Comparison of ENCODE assay signal across 23 cellular contexts in the genomic region with DNA sequence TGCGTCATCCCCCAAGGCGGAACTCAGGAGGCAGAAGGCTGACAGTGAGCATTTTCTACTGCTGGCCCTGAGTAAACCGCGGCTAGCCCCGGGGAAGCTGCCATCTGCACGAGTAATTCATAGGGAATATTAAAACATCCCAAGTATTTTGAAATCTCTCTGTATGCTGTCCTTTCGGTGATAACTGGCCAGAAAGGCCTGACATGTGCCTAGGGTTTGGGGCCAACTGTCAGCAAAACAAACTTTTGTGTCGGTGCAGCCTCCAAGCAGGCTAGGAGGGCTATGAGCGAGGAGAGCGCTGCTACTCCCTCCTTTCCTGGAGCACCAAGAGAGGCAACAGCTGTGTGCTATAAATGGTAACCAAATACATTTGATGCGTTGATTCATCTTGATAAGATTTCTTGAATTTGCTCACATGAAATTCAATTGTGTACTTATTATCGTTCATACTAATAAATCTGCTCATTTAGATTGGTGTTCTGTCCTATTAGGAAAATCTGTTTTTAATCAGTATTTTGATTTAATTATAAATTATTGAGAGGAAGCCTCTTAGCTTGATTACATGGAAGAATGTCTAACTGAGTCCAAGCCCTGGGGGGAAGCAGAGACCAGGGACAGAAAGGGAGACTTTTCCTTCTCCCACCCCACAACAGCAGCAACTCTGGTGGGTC.
DNase-seq lines count a peak whose midpoint lies in the region; ATAC-seq and TF ChIP-seq lines count a peak whose summit lies in the region.
"Had no signal": no experiment of that assay in that cellular context is flagged by ENCODE, and none has a peak within 500 bp of the region (broad histone marks: within the 10 kb centered on the region; RNA-seq: fewer than 3 reads in every experiment).

No MANE protein-coding gene starts in this region.

- no peaks in the 10 kb centered on the region for H3K4me1 ChIP-seq in upper lobe of right lung
- H3K4me1 ChIP-seq: tibial artery had no signal

- no peaks in the 10 kb centered on the region for H3K27me3 Mint-ChIP-seq in brain
- H3K27me3 Mint-ChIP-seq: activated naive CD8-positive, alpha-beta T cell treated with anti-CD3 and anti-CD28 coated beads, Interleukin-2, amount 50 U/mL, for 24 hours; CD4-positive, CD25-positive, alpha-beta regulatory T cell; naive B cell had no signal

- intact Hi-C loops in upper lobe of right lung (cut with DNase I): no loop called here

- H3K4me1 Mint-ChIP-seq in brain: peaks cover 28% of the 10 kb centered on the region
- H3K4me1 Mint-ChIP-seq: activated naive CD8-positive, alpha-beta T cell treated with anti-CD3 and anti-CD28 coated beads, Interleukin-2, amount 50 U/mL, for 24 hours; CD4-positive, CD25-positive, alpha-beta regulatory T cell; naive B cell had no signal

- peak; percentile 29 for DNase-seq in NCI-H82 (lab: John Stamatoyannopoulos, UW)
- DNase-seq in NCI-H82 treated with DMSO at 0.1 percent for 48 hours (lab: John Stamatoyannopoulos, UW; ENCODE audit: unreplicated experiment): no peak
- DNase-seq in left kidney (ENCODE audit: low read depth, low spot score): peak; percentile 44
- DNase-seq in upper lobe of right lung: no peak
- no peak for DNase-seq in NCI-H774 (lab: John Stamatoyannopoulos, UW)
- DNase-seq in GM19240 (ENCODE audit: insufficient read length, low spot score): no peak
- no peak for DNase-seq in stimulated activated CD4-positive, alpha-beta T cell treated with anti-CD3 and anti-CD28 coated beads, Interleukin-4, amount 100 ng/mL, for 4 hours
- DNase-seq: activated CD4-positive, CD25-positive, alpha-beta regulatory T cell; activated CD8-positive, alpha-beta memory T cell treated with anti-CD3 and anti-CD28 coated beads for 24 hours; activated naive CD8-positive, alpha-beta T cell treated with anti-CD3 and anti-CD28 coated beads, Interleukin-2, amount 50 U/mL, for 24 hours; CD4-positive, CD25-positive, alpha-beta regulatory T cell; DMS79 treated with DMSO at 0.1 percent for 48 hours; naive B cell; NCI-H1436; SHP77; stimulated activated CD4-positive, alpha-beta T cell treated with anti-CD3 and anti-CD28 coated beads, Interleukin-15, amount 100 ng/mL, for 24 hours; stimulated activated naive CD4-positive, alpha-beta T cell; tibial artery had no signal

- H3K9me3 Mint-ChIP-seq in brain: no peaks in the 10 kb centered on the region
- H3K9me3 Mint-ChIP-seq: activated naive CD8-positive, alpha-beta T cell treated with anti-CD3 and anti-CD28 coated beads, Interleukin-2, amount 50 U/mL, for 24 hours; T-helper 2 cell treated with Interferon-gamma antibody and Interleukin-4, amounts not matched to agents 5 μg/mL and 100 μg/mL, for 36 hours had no signal

- H3K27me3 ChIP-seq in upper lobe of right lung: no peaks in the 10 kb centered on the region
- H3K27me3 ChIP-seq: cardiac muscle cell, tibial artery had no signal

- peaks cover 21% of the 10 kb centered on the region for H3K36me3 Mint-ChIP-seq in brain
- H3K36me3 Mint-ChIP-seq: CD4-positive, CD25-positive, alpha-beta regulatory T cell; naive B cell had no signal

- peak overlapping the region in 3 of 5 experiments; percentile 15 to 82 (median 37) for H3K27ac Mint-ChIP-seq in brain
- H3K27ac Mint-ChIP-seq: activated naive CD8-positive, alpha-beta T cell treated with anti-CD3 and anti-CD28 coated beads, Interleukin-2, amount 50 U/mL, for 24 hours; CD4-positive, CD25-positive, alpha-beta regulatory T cell; T-helper 2 cell treated with Interferon-gamma antibody and Interleukin-4, amounts not matched to agents 5 μg/mL and 100 μg/mL, for 36 hours had no signal

- no peak overlapping the region for H3K4me3 Mint-ChIP-seq in brain
- H3K4me3 Mint-ChIP-seq: activated naive CD8-positive, alpha-beta T cell treated with anti-CD3 and anti-CD28 coated beads, Interleukin-2, amount 50 U/mL, for 24 hours; CD4-positive, CD25-positive, alpha-beta regulatory T cell; T-helper 2 cell treated with Interferon-gamma antibody and Interleukin-4, amounts not matched to agents 5 μg/mL and 100 μg/mL, for 36 hours had no signal

- no peak overlapping the region for H3K27ac ChIP-seq in upper lobe of right lung
- H3K27ac ChIP-seq: 22Rv1, cardiac muscle cell, tibial artery had no signal

- no peak for TF ChIP-seq CTCF in brain (conservative IDR thresholded peaks at IDR 0.05)
- no peak for TF ChIP-seq CTCF in upper lobe of right lung (IDR thresholded peaks at IDR 0.05)

- peak; percentile 53 for ATAC-seq in upper lobe of right lung
- ATAC-seq: activated naive CD8-positive, alpha-beta T cell treated with anti-CD3 and anti-CD28 coated beads, Interleukin-2, amount 50 U/mL, for 24 hours; left lobe of liver had no signal

- H3K4me3 ChIP-seq in upper lobe of right lung: no peak overlapping the region
- H3K4me3 ChIP-seq: cardiac muscle cell, tibial artery had no signal

- H3K36me3 ChIP-seq in upper lobe of right lung: peaks cover 44% of the 10 kb centered on the region

- H3K9me3 ChIP-seq in upper lobe of right lung: no peaks in the 10 kb centered on the region
- H3K9me3 ChIP-seq: tibial artery had no signal

Comparison
In these comparisons a context has a peak if more than half of its experiments do, and no peak if none do; other contexts are left out.
1. DNase-seq: peak in NCI-H82 (single experiment) and left kidney (single experiment); none in NCI-H82 treated with DMSO at 0.1 percent for 48 hours (single experiment), upper lobe of right lung (single experiment), NCI-H774 (single experiment), GM19240 (single experiment) and stimulated activated CD4-positive, alpha-beta T cell treated with anti-CD3 and anti-CD28 coated beads, Interleukin-4, amount 100 ng/mL, for 4 hours (0 of 2).